ENCODE assay signal across 8 cellular contexts in the genomic region with DNA sequence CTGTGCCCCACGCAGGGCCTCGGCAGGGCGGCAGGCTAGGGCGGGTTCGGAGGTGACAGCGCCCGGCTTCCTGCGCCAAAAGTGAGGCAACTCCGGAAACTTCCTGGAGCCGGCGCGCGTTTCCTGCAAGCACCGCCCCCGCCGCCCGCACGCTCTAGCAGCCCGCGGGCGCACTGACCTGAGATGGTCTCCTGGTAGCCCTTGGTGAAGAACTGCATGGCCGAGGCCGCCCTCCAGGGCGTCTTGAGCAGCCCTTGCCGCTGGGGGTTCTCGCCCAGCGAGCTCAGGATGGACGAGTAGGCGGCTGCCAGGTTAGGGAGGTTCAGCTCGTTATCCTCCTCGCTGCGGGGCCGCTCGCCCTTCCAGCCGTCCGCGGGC.
A peak's percentile ranks its signal among the peaks of the same experiment; 100 is the strongest.
DNase-seq lines count a peak whose midpoint lies in the region; ATAC-seq and TF ChIP-seq lines count a peak whose summit lies in the region.

No MANE protein-coding gene starts in this region.

- DNase-seq in AG10803 (ENCODE audit: low read depth) = peak; percentile 44
- DNase-seq in NCI-H524 (lab: John Stamatoyannopoulos, UW) = peak; percentile 20 to 72
- DNase-seq in activated CD8-positive, alpha-beta memory T cell treated with anti-CD3 and anti-CD28 coated beads for 1 hour (ENCODE audit: extremely low read depth in 1 of 2, low read depth in 1 of 2) = peak; percentile 51 to 67
- peak; percentile 54 to 64 for DNase-seq in stimulated activated CD8-positive, alpha-beta memory T cell treated with anti-CD3 and anti-CD28 coated beads, Interleukin-7, amount 100 ng/mL, for 1 hour (ENCODE audit: low read depth in 2 of 2)

- TF ChIP-seq CTCF in AG10803 (conservative IDR thresholded peaks at IDR 0.05; ENCODE audit: low read length) = no peak

- no peaks in the 10 kb centered on the region for H3K27me3 ChIP-seq in endocrine pancreas (ENCODE audit: control insufficient read depth, insufficient read depth, low read length)
- no peaks in the 10 kb centered on the region for H3K27me3 ChIP-seq in mucosa of rectum (ENCODE audit: control insufficient read depth in 2 of 2, insufficient read depth in 2 of 2, low read length in 2 of 2)

- peak; percentile 53 for ATAC-seq in GM18868 (IDR thresholded peaks at IDR 0.05; ENCODE audit: unreplicated experiment)
- peak; percentile 49 for ATAC-seq in HG03097 (IDR thresholded peaks at IDR 0.05; ENCODE audit: low FRiP score, unreplicated experiment)

- H3K9ac ChIP-seq in endocrine pancreas (ENCODE audit: control insufficient read depth, insufficient read depth, low read length) (peak overlapping the region; percentile 23), mucosa of rectum (ENCODE audit: low read depth in 1 of 2, low read length in 2 of 2) (peak overlapping the region; percentile 86 to 96)

- H3K9me3 ChIP-seq in endocrine pancreas (ENCODE audit: control insufficient read depth, low read length) (no peaks in the 10 kb centered on the region), mucosa of rectum (ENCODE audit: control insufficient read depth in 2 of 2, low read length in 2 of 2) (no peaks in the 10 kb centered on the region)

- H3K4me1 ChIP-seq in endocrine pancreas (ENCODE audit: control insufficient read depth, insufficient read depth, low read length) (no peaks in the 10 kb centered on the region), mucosa of rectum (ENCODE audit: control insufficient read depth in 2 of 2, insufficient read depth in 2 of 2, low read length in 2 of 2) (peaks cover 5% of the 10 kb centered on the region in 2 donors)

- H3K4me3 ChIP-seq in AG10803 (ENCODE audit: low read length) (peak overlapping the region; percentile 79), endocrine pancreas (ENCODE audit: control insufficient read depth, insufficient read depth, low read length) (no peak overlapping the region), mucosa of rectum (ENCODE audit: low read length in 2 of 2) (peak overlapping the region; percentile 83 to 87)

- H3K36me3 ChIP-seq in endocrine pancreas (ENCODE audit: control insufficient read depth, insufficient read depth, low read length) (no peaks in the 10 kb centered on the region), mucosa of rectum (ENCODE audit: control insufficient read depth in 2 of 2, insufficient read depth in 2 of 2, low read length in 2 of 2) (no peaks in the 10 kb centered on the region)

- peak overlapping the region; percentile 96 for H3K27ac ChIP-seq in mucosa of rectum (ENCODE audit: low read depth in 2 of 2, low read length in 2 of 2)
